Comparison of ENCODE assay signal across 8 cellular contexts in the genomic region with DNA sequence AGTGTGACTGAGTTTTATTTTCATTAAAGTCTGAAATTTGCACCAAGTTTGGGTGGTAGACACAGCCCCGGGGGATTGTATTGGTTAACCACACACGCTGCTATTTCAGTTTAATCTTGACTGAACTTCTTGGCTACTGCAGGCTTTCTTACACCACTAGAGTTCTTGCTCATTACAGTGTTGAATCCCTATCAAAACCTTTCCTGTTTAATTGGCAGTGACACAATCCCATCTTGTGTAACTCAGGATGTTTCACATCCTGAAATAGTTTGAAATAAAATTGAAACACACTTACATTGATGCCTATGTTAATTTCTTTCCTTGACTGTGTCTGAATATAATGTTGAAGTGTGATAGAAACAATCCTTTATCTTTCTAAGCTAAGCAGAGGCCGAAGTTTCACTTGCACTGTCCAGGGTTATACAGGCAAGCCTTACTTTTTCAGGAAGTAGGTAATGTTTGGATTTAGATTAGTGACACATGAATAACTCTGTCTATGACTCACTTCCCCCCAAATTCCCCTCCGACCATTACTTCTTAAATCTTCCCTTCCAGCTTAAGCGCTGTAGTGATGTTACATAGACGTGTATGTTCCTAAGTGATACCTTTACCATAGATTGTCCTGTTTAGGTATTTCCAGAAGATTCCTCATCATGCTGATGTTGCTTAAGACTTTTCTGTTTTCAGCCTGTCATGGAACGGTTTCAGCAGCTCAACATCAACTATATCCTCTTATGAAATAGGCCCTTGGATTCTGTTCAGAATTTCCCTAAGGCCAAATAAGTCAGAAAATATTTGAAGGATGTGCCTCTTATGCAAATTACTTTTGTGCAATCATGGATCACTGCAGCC. TPM values are rescaled to one million over a fixed set of nuclear protein-coding genes. Genes with fewer than 3 reads are reported as not detected.
A peak's percentile ranks its signal among the peaks of the same experiment; 100 is the strongest.
DNase-seq lines count a peak whose midpoint lies in the region; ATAC-seq and TF ChIP-seq lines count a peak whose summit lies in the region.

No MANE protein-coding gene starts in this region.

- H3K9me3 Mint-ChIP-seq in T-helper 2 cell treated with Interferon-gamma antibody and Interleukin-4, amounts not matched to agents 5 μg/mL and 100 μg/mL, for 36 hours = no peaks in the 10 kb centered on the region

- peaks cover 37 to 38% of the 10 kb centered on the region in 2 donors for H3K4me1 ChIP-seq in gastrocnemius medialis

- H3K4me3 Mint-ChIP-seq in T-helper 2 cell treated with Interferon-gamma antibody and Interleukin-4, amounts not matched to agents 5 μg/mL and 100 μg/mL, for 36 hours = peak overlapping the region; percentile 58

- H3K36me3 ChIP-seq in gastrocnemius medialis = no peaks in the 10 kb centered on the region

- TF ChIP-seq CTCF in fibroblast of the aortic adventitia (IDR thresholded peaks at IDR 0.05; ENCODE audit: insufficient read depth, low read length) = no peak
- no peak for TF ChIP-seq CTCF in gastrocnemius medialis (IDR thresholded peaks at IDR 0.05 in 4 of 5, conservative IDR thresholded peaks at IDR 0.05 in 1 of 5)

- intact Hi-C loops in gastrocnemius medialis (cut with DNase I; ENCODE audit: low total_unique reads) = no loop called here

- ATAC-seq in GM19372 (IDR thresholded peaks at IDR 0.05; ENCODE audit: low read depth, unreplicated experiment) = peak; percentile 57
- ATAC-seq in HG03439 (IDR thresholded peaks at IDR 0.05; ENCODE audit: unreplicated experiment) = peak; percentile 55
- ATAC-seq in gastrocnemius medialis = peak; percentile 74 to 79

- H3K4me3 ChIP-seq in fibroblast of the aortic adventitia (ENCODE audit: low read depth, low read length) (no peak overlapping the region), gastrocnemius medialis (no peak overlapping the region)

- DNase-seq in AML-193 (lab: John Stamatoyannopoulos, UW) (peak; percentile 99), fibroblast of the aortic adventitia (ENCODE audit: low read depth) (peak; percentile 96), gastrocnemius medialis (no peak), HPDE6-E6E7 (ENCODE audit: extremely low spot score) (no peak), OCI-M2 (lab: John Stamatoyannopoulos, UW; ENCODE audit: unreplicated experiment) (no peak)
- DNase-seq in T-helper 2 cell treated with Interferon-gamma antibody and Interleukin-4, amounts not matched to agents 5 μg/mL and 100 μg/mL, for 36 hours (ENCODE audit: low spot score) = no peak

- peak overlapping the region; percentile 60 to 72 (median 62) for H3K27ac ChIP-seq in gastrocnemius medialis

- no peaks in the 10 kb centered on the region for H3K27me3 ChIP-seq in gastrocnemius medialis

- H3K9me3 ChIP-seq in gastrocnemius medialis = no peaks in the 10 kb centered on the region

- in situ Hi-C loops in gastrocnemius medialis (cut with MboI; ENCODE audit: low sequenced_read_pairs in 4 of 4) = no loop called here

- H3K36me3 Mint-ChIP-seq in T-helper 2 cell treated with Interferon-gamma antibody and Interleukin-4, amounts not matched to agents 5 μg/mL and 100 μg/mL, for 36 hours (ENCODE audit: low read depth) = peaks cover 31% of the 10 kb centered on the region

- no peak for TF ChIP-seq POLR2A in gastrocnemius medialis (IDR thresholded peaks at IDR 0.05)

- H3K27ac Mint-ChIP-seq in T-helper 2 cell treated with Interferon-gamma antibody and Interleukin-4, amounts not matched to agents 5 μg/mL and 100 μg/mL, for 36 hours = peak overlapping the region; percentile 65

- H3K4me1 Mint-ChIP-seq in T-helper 2 cell treated with Interferon-gamma antibody and Interleukin-4, amounts not matched to agents 5 μg/mL and 100 μg/mL, for 36 hours (ENCODE audit: low read depth) = peaks cover 49% of the 10 kb centered on the region

- no peaks in the 10 kb centered on the region for H3K27me3 Mint-ChIP-seq in T-helper 2 cell treated with Interferon-gamma antibody and Interleukin-4, amounts not matched to agents 5 μg/mL and 100 μg/mL, for 36 hours (ENCODE audit: low read depth)

RNA-seq across cellular contexts. Expression of gene ATG7, which starts 16.8 kb away (rescaled TPM):
- total RNA-seq in fibroblast of the aortic adventitia (ENCODE audit: low replicate concordance) = 97.9 and 142 TPM in 2 replicates
- total RNA-seq in gastrocnemius medialis = 10 to 100 TPM; 13.5 to 29.2 (median 15.0) TPM

Comparison
In these comparisons a context has a peak if more than half of its experiments do, and no peak if none do; other contexts are left out.
1. DNase-seq: peak in AML-193 (2 of 2) and fibroblast of the aortic adventitia (single experiment); none in T-helper 2 cell treated with Interferon-gamma antibody and Interleukin-4, amounts not matched to agents 5 μg/mL and 100 μg/mL, for 36 hours (single experiment), gastrocnemius medialis (0 of 2), HPDE6-E6E7 (single experiment) and OCI-M2 (single experiment).
2. Peak in every context shown above with its lines, with median percentiles within 50 percentile points of each other: ATAC-seq.